Comparison of ENCODE assay signal across 1 cellular context in the genomic region with DNA sequence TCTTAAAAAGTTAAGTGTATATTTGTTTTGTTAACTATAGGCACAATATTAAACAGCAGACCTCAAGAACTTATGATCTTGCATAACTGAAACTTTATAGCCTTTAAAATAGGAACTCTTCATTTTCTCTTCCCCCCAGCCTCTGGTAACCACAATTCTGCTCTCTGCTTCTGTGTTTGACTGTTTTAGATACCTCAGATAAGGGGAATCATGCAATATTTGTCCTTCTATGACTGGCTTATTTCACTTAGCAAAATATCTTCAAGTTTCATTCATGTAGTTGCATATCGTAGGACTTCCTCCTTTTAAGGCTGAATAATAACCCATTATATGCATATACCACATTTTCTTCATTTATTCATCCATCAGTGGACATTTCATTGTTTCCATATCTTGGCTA.
TF ChIP-seq lines count a peak whose summit lies in the region.

No MANE protein-coding gene starts in this region.

TF ChIP-seq in GM12878, 131 proteins besides CTCF, POLR2A, EP300 and RAD21 (continued from another document and continues in another):
- TF ChIP-seq FOS (IDR thresholded peaks at IDR 0.05; ENCODE audit: borderline replicate concordance, extremely low read depth, insufficient read length): no peak
- 0 out of 2 replicates have a peak, but pooled peaks have one; percentile 30 for TF ChIP-seq CBFB (IDR thresholded peaks at IDR 0.05; ENCODE audit: low read depth)
- TF ChIP-seq CREB1 (IDR thresholded peaks at IDR 0.05; ENCODE audit: low read depth): no peak
- TF ChIP-seq HCFC1 (IDR thresholded peaks at IDR 0.05; ENCODE audit: low read length): no peak
- TF ChIP-seq, protein P1, sequence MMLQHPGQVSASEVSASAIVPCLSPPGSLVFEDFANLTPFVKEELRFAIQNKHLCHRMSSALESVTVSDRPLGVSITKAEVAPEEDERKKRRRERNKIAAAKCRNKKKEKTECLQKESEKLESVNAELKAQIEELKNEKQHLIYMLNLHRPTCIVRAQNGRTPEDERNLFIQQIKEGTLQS (IDR thresholded peaks at IDR 0.05; ENCODE audit: borderline replicate concordance, extremely low read depth, low read depth, low read length): no peak
- peak; percentile 36; the same call in 1 of the 2 replicates for TF ChIP-seq DPF2 (IDR thresholded peaks at IDR 0.05)
- TF ChIP-seq SREBF1 (IDR thresholded peaks at IDR 0.05; ENCODE audit: low read length): no peak
- TF ChIP-seq GATAD2B (conservative IDR thresholded peaks at IDR 0.05; ENCODE audit: low read depth): no peak
- no peak for TF ChIP-seq BRCA1 (IDR thresholded peaks at IDR 0.05; ENCODE audit: low read depth, low read length)
- no peak for TF ChIP-seq RB1 (IDR thresholded peaks at IDR 0.05; ENCODE audit: borderline replicate concordance)
- TF ChIP-seq ZNF384 (IDR thresholded peaks at IDR 0.05; ENCODE audit: borderline replicate concordance, low read depth, low read length): no peak
- TF ChIP-seq, protein P2, sequence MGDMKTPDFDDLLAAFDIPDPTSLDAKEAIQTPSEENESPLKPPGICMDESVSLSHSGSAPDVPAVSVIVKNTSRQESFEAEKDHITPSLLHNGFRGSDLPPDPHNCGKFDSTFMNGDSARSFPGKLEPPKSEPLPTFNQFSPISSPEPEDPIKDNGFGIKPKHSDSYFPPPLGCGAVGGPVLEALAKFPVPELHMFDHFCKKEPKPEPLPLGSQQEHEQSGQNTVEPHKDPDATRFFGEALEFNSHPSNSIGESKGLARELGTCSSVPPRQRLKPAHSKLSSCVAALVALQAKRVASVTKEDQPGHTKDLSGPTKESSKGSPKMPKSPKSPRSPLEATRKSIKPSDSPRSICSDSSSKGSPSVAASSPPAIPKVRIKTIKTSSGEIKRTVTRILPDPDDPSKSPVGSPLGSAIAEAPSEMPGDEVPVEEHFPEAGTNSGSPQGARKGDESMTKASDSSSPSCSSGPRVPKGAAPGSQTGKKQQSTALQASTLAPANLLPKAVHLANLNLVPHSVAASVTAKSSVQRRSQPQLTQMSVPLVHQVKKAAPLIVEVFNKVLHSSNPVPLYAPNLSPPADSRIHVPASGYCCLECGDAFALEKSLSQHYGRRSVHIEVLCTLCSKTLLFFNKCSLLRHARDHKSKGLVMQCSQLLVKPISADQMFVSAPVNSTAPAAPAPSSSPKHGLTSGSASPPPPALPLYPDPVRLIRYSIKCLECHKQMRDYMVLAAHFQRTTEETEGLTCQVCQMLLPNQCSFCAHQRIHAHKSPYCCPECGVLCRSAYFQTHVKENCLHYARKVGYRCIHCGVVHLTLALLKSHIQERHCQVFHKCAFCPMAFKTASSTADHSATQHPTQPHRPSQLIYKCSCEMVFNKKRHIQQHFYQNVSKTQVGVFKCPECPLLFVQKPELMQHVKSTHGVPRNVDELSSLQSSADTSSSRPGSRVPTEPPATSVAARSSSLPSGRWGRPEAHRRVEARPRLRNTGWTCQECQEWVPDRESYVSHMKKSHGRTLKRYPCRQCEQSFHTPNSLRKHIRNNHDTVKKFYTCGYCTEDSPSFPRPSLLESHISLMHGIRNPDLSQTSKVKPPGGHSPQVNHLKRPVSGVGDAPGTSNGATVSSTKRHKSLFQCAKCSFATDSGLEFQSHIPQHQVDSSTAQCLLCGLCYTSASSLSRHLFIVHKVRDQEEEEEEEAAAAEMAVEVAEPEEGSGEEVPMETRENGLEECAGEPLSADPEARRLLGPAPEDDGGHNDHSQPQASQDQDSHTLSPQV (IDR thresholded peaks at IDR 0.05): no peak
- TF ChIP-seq HDGF (IDR thresholded peaks at IDR 0.05): no peak
- TF ChIP-seq, protein P3, sequence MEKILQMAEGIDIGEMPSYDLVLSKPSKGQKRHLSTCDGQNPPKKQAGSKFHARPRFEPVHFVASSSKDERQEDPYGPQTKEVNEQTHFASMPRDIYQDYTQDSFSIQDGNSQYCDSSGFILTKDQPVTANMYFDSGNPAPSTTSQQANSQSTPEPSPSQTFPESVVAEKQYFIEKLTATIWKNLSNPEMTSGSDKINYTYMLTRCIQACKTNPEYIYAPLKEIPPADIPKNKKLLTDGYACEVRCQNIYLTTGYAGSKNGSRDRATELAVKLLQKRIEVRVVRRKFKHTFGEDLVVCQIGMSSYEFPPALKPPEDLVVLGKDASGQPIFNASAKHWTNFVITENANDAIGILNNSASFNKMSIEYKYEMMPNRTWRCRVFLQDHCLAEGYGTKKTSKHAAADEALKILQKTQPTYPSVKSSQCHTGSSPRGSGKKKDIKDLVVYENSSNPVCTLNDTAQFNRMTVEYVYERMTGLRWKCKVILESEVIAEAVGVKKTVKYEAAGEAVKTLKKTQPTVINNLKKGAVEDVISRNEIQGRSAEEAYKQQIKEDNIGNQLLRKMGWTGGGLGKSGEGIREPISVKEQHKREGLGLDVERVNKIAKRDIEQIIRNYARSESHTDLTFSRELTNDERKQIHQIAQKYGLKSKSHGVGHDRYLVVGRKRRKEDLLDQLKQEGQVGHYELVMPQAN (conservative IDR thresholded peaks at IDR 0.05): no peak
- TF ChIP-seq TAF1 (IDR thresholded peaks at IDR 0.05; ENCODE audit: borderline replicate concordance, low read depth, low read length): no peak
- TF ChIP-seq FOXK2 (IDR thresholded peaks at IDR 0.05): no peak
- TF ChIP-seq RCOR1 (conservative IDR thresholded peaks at IDR 0.05; ENCODE audit: low read depth, low read length): no peak
- TF ChIP-seq KAT2A (conservative IDR thresholded peaks at IDR 0.05; ENCODE audit: control insufficient read depth, low read depth, low read length): no peak
- TF ChIP-seq, protein P4, sequence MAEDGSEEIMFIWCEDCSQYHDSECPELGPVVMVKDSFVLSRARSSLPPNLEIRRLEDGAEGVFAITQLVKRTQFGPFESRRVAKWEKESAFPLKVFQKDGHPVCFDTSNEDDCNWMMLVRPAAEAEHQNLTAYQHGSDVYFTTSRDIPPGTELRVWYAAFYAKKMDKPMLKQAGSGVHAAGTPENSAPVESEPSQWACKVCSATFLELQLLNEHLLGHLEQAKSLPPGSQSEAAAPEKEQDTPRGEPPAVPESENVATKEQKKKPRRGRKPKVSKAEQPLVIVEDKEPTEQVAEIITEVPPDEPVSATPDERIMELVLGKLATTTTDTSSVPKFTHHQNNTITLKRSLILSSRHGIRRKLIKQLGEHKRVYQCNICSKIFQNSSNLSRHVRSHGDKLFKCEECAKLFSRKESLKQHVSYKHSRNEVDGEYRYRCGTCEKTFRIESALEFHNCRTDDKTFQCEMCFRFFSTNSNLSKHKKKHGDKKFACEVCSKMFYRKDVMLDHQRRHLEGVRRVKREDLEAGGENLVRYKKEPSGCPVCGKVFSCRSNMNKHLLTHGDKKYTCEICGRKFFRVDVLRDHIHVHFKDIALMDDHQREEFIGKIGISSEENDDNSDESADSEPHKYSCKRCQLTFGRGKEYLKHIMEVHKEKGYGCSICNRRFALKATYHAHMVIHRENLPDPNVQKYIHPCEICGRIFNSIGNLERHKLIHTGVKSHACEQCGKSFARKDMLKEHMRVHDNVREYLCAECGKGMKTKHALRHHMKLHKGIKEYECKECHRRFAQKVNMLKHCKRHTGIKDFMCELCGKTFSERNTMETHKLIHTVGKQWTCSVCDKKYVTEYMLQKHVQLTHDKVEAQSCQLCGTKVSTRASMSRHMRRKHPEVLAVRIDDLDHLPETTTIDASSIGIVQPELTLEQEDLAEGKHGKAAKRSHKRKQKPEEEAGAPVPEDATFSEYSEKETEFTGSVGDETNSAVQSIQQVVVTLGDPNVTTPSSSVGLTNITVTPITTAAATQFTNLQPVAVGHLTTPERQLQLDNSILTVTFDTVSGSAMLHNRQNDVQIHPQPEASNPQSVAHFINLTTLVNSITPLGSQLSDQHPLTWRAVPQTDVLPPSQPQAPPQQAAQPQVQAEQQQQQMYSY (CRISPR knock-in tag; IDR thresholded peaks at IDR 0.05): no peak
- peak; percentile 80 for TF ChIP-seq ZNF217 (IDR thresholded peaks at IDR 0.05)
- TF ChIP-seq, protein P5, sequence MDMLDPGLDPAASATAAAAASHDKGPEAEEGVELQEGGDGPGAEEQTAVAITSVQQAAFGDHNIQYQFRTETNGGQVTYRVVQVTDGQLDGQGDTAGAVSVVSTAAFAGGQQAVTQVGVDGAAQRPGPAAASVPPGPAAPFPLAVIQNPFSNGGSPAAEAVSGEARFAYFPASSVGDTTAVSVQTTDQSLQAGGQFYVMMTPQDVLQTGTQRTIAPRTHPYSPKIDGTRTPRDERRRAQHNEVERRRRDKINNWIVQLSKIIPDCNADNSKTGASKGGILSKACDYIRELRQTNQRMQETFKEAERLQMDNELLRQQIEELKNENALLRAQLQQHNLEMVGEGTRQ (IDR thresholded peaks at IDR 0.05; ENCODE audit: borderline replicate concordance, low read depth, low read length): no peak
- TF ChIP-seq, protein P6, sequence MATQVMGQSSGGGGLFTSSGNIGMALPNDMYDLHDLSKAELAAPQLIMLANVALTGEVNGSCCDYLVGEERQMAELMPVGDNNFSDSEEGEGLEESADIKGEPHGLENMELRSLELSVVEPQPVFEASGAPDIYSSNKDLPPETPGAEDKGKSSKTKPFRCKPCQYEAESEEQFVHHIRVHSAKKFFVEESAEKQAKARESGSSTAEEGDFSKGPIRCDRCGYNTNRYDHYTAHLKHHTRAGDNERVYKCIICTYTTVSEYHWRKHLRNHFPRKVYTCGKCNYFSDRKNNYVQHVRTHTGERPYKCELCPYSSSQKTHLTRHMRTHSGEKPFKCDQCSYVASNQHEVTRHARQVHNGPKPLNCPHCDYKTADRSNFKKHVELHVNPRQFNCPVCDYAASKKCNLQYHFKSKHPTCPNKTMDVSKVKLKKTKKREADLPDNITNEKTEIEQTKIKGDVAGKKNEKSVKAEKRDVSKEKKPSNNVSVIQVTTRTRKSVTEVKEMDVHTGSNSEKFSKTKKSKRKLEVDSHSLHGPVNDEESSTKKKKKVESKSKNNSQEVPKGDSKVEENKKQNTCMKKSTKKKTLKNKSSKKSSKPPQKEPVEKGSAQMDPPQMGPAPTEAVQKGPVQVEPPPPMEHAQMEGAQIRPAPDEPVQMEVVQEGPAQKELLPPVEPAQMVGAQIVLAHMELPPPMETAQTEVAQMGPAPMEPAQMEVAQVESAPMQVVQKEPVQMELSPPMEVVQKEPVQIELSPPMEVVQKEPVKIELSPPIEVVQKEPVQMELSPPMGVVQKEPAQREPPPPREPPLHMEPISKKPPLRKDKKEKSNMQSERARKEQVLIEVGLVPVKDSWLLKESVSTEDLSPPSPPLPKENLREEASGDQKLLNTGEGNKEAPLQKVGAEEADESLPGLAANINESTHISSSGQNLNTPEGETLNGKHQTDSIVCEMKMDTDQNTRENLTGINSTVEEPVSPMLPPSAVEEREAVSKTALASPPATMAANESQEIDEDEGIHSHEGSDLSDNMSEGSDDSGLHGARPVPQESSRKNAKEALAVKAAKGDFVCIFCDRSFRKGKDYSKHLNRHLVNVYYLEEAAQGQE (IDR thresholded peaks at IDR 0.05; ENCODE audit: low read depth, low read length): no peak
- no peak for TF ChIP-seq TCF12 (IDR thresholded peaks at IDR 0.05; ENCODE audit: low read depth, low read length)
- TF ChIP-seq SRF (IDR thresholded peaks at IDR 0.05; ENCODE audit: low read depth in 2 of 2, low read length in 2 of 2): no peak
- TF ChIP-seq ZZZ3 (IDR thresholded peaks at IDR 0.05; ENCODE audit: control insufficient read depth, insufficient read length, low read depth): no peak
- no peak for TF ChIP-seq PAX5 (IDR thresholded peaks at IDR 0.05; ENCODE audit: borderline replicate concordance, low read depth, low read length)
- no peak for TF ChIP-seq POLR2AphosphoS2 (IDR thresholded peaks at IDR 0.05; ENCODE audit: low read depth, low read length)
- no peak for TF ChIP-seq BMI1 (IDR thresholded peaks at IDR 0.05; ENCODE audit: borderline replicate concordance)
- no peak for TF ChIP-seq RBBP5 (conservative IDR thresholded peaks at IDR 0.05)
- TF ChIP-seq ZNF622 (IDR thresholded peaks at IDR 0.05): no peak
- no peak for TF ChIP-seq ESRRA (IDR thresholded peaks at IDR 0.05; ENCODE audit: low read length)
- TF ChIP-seq POU2F2 (IDR thresholded peaks at IDR 0.05; ENCODE audit: borderline replicate concordance, low read depth, low read length): no peak
- TF ChIP-seq GABPA (IDR thresholded peaks at IDR 0.05; ENCODE audit: low read depth): no peak
- no peak for TF ChIP-seq SREBF2 (IDR thresholded peaks at IDR 0.05; ENCODE audit: low read length)
- no peak for TF ChIP-seq SUPT20H (IDR thresholded peaks at IDR 0.05; ENCODE audit: borderline replicate concordance, control insufficient read depth, low read depth, low read length)
- TF ChIP-seq, protein P7, sequence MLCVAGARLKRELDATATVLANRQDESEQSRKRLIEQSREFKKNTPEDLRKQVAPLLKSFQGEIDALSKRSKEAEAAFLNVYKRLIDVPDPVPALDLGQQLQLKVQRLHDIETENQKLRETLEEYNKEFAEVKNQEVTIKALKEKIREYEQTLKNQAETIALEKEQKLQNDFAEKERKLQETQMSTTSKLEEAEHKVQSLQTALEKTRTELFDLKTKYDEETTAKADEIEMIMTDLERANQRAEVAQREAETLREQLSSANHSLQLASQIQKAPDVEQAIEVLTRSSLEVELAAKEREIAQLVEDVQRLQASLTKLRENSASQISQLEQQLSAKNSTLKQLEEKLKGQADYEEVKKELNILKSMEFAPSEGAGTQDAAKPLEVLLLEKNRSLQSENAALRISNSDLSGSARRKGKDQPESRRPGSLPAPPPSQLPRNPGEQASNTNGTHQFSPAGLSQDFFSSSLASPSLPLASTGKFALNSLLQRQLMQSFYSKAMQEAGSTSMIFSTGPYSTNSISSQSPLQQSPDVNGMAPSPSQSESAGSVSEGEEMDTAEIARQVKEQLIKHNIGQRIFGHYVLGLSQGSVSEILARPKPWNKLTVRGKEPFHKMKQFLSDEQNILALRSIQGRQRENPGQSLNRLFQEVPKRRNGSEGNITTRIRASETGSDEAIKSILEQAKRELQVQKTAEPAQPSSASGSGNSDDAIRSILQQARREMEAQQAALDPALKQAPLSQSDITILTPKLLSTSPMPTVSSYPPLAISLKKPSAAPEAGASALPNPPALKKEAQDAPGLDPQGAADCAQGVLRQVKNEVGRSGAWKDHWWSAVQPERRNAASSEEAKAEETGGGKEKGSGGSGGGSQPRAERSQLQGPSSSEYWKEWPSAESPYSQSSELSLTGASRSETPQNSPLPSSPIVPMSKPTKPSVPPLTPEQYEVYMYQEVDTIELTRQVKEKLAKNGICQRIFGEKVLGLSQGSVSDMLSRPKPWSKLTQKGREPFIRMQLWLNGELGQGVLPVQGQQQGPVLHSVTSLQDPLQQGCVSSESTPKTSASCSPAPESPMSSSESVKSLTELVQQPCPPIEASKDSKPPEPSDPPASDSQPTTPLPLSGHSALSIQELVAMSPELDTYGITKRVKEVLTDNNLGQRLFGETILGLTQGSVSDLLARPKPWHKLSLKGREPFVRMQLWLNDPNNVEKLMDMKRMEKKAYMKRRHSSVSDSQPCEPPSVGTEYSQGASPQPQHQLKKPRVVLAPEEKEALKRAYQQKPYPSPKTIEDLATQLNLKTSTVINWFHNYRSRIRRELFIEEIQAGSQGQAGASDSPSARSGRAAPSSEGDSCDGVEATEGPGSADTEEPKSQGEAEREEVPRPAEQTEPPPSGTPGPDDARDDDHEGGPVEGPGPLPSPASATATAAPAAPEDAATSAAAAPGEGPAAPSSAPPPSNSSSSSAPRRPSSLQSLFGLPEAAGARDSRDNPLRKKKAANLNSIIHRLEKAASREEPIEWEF (IDR thresholded peaks at IDR 0.05; ENCODE audit: insufficient replicate concordance, low read depth, low read length): no peak
- TF ChIP-seq SMAD5 (IDR thresholded peaks at IDR 0.05; ENCODE audit: low read depth): no peak
- TF ChIP-seq, protein P8, sequence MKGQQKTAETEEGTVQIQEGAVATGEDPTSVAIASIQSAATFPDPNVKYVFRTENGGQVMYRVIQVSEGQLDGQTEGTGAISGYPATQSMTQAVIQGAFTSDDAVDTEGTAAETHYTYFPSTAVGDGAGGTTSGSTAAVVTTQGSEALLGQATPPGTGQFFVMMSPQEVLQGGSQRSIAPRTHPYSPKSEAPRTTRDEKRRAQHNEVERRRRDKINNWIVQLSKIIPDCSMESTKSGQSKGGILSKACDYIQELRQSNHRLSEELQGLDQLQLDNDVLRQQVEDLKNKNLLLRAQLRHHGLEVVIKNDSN (IDR thresholded peaks at IDR 0.05; ENCODE audit: borderline replicate concordance, extremely low read length, insufficient read depth, low read depth, low read length): no peak
- TF ChIP-seq STAT1 (conservative IDR thresholded peaks at IDR 0.05): no peak
- no peak for TF ChIP-seq SIN3A (IDR thresholded peaks at IDR 0.05; ENCODE audit: low read depth, low read length)
